Comparison of ENCODE assay signal across 24 cellular contexts in genomic region chr20:38810926-38811325, GRCh38. TPM values are rescaled to one million over a fixed set of nuclear protein-coding genes. Genes with fewer than 3 reads are reported as not detected.
A peak's percentile ranks its signal among the peaks of the same experiment; 100 is the strongest.
DNase-seq lines count a peak whose midpoint lies in the region; ATAC-seq, FAIRE-seq and TF ChIP-seq lines count a peak whose summit lies in the region.
"Had no signal": no experiment of that assay in that cellular context is flagged by ENCODE, and none has a peak within 500 bp of the region (broad histone marks: within the 10 kb centered on the region; RNA-seq: fewer than 3 reads in every experiment).

No MANE protein-coding gene starts in this region.

- peaks cover 9% of the 10 kb centered on the region for H3K36me3 Mint-ChIP-seq in natural killer cell treated with Interleukin-12 subunit alpha and Interleukin-12 subunit beta and Interleukin-15 and Interleukin-18, amount 100 ng/mL, for 72 hours
- H3K36me3 Mint-ChIP-seq in natural killer cell, result peaks cover 16% of the 10 kb centered on the region
- H3K36me3 Mint-ChIP-seq in stimulated activated naive B cell treated with anti-CD40 and anti-IgM and Interleukin-4, amounts not matched to agents 10 μg/mL and 1 μg/mL and 100 μg/mL, for 72 hours, result peaks cover 53 to 67% of the 10 kb centered on the region in 2 donors
- H3K36me3 Mint-ChIP-seq: WTC11 had no signal

- H3K9me3 ChIP-seq in OCI-LY3 (ENCODE audit: insufficient read depth, low read length) (no peaks in the 10 kb centered on the region), GM12878 (replicated peaks; ENCODE audit: control insufficient read depth, insufficient read depth, low read length) (no peaks in the 10 kb centered on the region)
- H3K9me3 ChIP-seq: Caco-2, transverse colon had no signal

- TF ChIP-seq RAD21 in GM12878 (IDR thresholded peaks at IDR 0.05; ENCODE audit: insufficient read depth, low read depth, low read length), result no peak

- no peaks in the 10 kb centered on the region for H3K9me3 Mint-ChIP-seq in natural killer cell treated with Interleukin-12 subunit alpha and Interleukin-12 subunit beta and Interleukin-15 and Interleukin-18, amount 100 ng/mL, for 72 hours
- H3K9me3 Mint-ChIP-seq in natural killer cell, result no peaks in the 10 kb centered on the region
- H3K9me3 Mint-ChIP-seq in stimulated activated naive B cell treated with anti-CD40 and anti-IgM and Interleukin-4, amounts not matched to agents 10 μg/mL and 1 μg/mL and 100 μg/mL, for 72 hours, result no peaks in the 10 kb centered on the region
- H3K9me3 Mint-ChIP-seq: T-helper 1 cell treated with Interleukin-12 subunit alpha and Interleukin-12 subunit beta and Interleukin-4 antibody, amounts not matched to agents 30 μg/mL and 1 μg/mL, for 36 hours; WTC11 had no signal

- RAD21 ChIA-PET in GM12878 (lab: Charles Lee; ENCODE audit: unreplicated experiment), result interaction anchor here (1.5 to 6.7 kb wide), 5 partner anchors 26 to 82 kb away, joined by 4 to 108 read pairs (median 8); no protein-coding TSS in a partner anchor

- CTCF ChIA-PET in GM12878 (lab: Yijun Ruan, JAX), result interaction anchor here (1.0 to 3.7 kb wide), 4 partner anchors 24 to 106 kb away, joined by 4 to 17 read pairs (median 9); no protein-coding TSS in a partner anchor

- no peak overlapping the region for H3K4me3 Mint-ChIP-seq in natural killer cell treated with Interleukin-12 subunit alpha and Interleukin-12 subunit beta and Interleukin-15 and Interleukin-18, amount 100 ng/mL, for 72 hours
- H3K4me3 Mint-ChIP-seq in natural killer cell, result no peak overlapping the region
- H3K4me3 Mint-ChIP-seq in stimulated activated naive B cell treated with anti-CD40 and anti-IgM and Interleukin-4, amounts not matched to agents 10 μg/mL and 1 μg/mL and 100 μg/mL, for 72 hours, result peak overlapping the region; percentile 8 to 10
- H3K4me3 Mint-ChIP-seq: T-helper 1 cell treated with Interleukin-12 subunit alpha and Interleukin-12 subunit beta and Interleukin-4 antibody, amounts not matched to agents 30 μg/mL and 1 μg/mL, for 36 hours; WTC11 had no signal

- SMC1A ChIA-PET in GM12878 (lab: Charles Lee; ENCODE audit: uncharacterized antibody, unreplicated experiment), result interaction anchor here (1.0 to 11.1 kb wide), 6 partner anchors 29 to 82 kb away, joined by 3 to 187 read pairs (median 62); no protein-coding TSS in a partner anchor

- H3K9ac ChIP-seq in OCI-LY3 (ENCODE audit: low read length) (no peak overlapping the region), GM12878 (ENCODE audit: control insufficient read depth, insufficient read depth, low read length) (peak overlapping the region; percentile 10; the same call in 1 of the 2 replicates)

- no peak for ATAC-seq in natural killer cell treated with Interleukin-12 subunit alpha and Interleukin-12 subunit beta and Interleukin-15 and Interleukin-18, amount 100 ng/mL, for 72 hours
- ATAC-seq in natural killer cell (no peak), GM12878 (no peak), GM19397 (IDR thresholded peaks at IDR 0.05; ENCODE audit: unreplicated experiment) (no peak)
- no peak for ATAC-seq in stimulated activated naive B cell treated with anti-CD40 and anti-IgM and Interleukin-4, amounts not matched to agents 10 μg/mL and 1 μg/mL and 100 μg/mL, for 72 hours (replicated peaks)
- ATAC-seq: left lobe of liver, WTC11 had no signal

- BruUV-seq in GM12878 (replicated peaks; lab: Mats Ljungman, UMichigan), result no TSS peak

- peaks cover 85% of the 10 kb centered on the region for H3K4me1 ChIP-seq in OCI-LY3 (ENCODE audit: low read length)
- peaks cover 56% of the 10 kb centered on the region for H3K4me1 ChIP-seq in GM12878 (ENCODE audit: control insufficient read depth, insufficient read depth, low read length)
- H3K4me1 ChIP-seq: Caco-2 had no signal

- DNase-seq in natural killer cell treated with Interleukin-12 subunit alpha and Interleukin-12 subunit beta and Interleukin-15 and Interleukin-18, amount 100 ng/mL, for 72 hours (ENCODE audit: low spot score), result no peak
- no peak for DNase-seq in natural killer cell
- DNase-seq in GM12878 (ENCODE audit: low read depth, low spot score), result no peak
- no peak for DNase-seq in stimulated activated naive B cell treated with anti-CD40 and anti-IgM and Interleukin-4, amounts not matched to agents 10 μg/mL and 1 μg/mL and 100 μg/mL, for 72 hours
- DNase-seq in SHP77 treated with DMSO at 0.1 percent for 48 hours (lab: John Stamatoyannopoulos, UW), result no peak
- DNase-seq in UCSD-AML1 (lab: John Stamatoyannopoulos, UW; ENCODE audit: unreplicated experiment), result no peak
- DNase-seq: activated naive CD4-positive, alpha-beta T cell; Caco-2; EL; Kasumi-1; NCI-H1092 treated with DMSO at 0.1 percent for 48 hours; NCI-H2081 treated with DMSO at 0.1 percent for 48 hours; NCI-H510A treated with DMSO at 0.1 percent for 48 hours; occipital lobe; SIG-M5; stimulated activated naive CD4-positive, alpha-beta T cell; transverse colon had no signal

- no peak for TF ChIP-seq POLR2A in GM12878 (IDR thresholded peaks at IDR 0.05; ENCODE audit: low read depth, low read length)

- H3K27ac ChIP-seq in OCI-LY3 (ENCODE audit: low read length) (peak overlapping the region; percentile 82), GM12878 (ENCODE audit: control insufficient read depth, insufficient read depth) (peak overlapping the region; percentile 84)

- intact Hi-C loops in natural killer cell (cut with micrococcal nuclease), result no loop called here
- intact Hi-C loops in GM12878 (cut with micrococcal nuclease; ENCODE audit: unreplicated experiment), result no loop called here

- TF ChIP-seq CTCF in natural killer cell (IDR thresholded peaks at IDR 0.05) (no peak), OCI-LY3 (IDR thresholded peaks at IDR 0.05; ENCODE audit: low read depth, low read length) (no peak), GM12878 (IDR thresholded peaks at IDR 0.05 in 2 of 3, conservative IDR thresholded peaks at IDR 0.05 in 1 of 3; ENCODE audit: control insufficient read depth in 2 of 3, extremely low read depth in 1 of 3, insufficient read depth in 1 of 3, low read depth in 3 of 3, low read length in 3 of 3) (no peak)

- TF ChIP-seq EP300 in GM12878 (IDR thresholded peaks at IDR 0.05; ENCODE audit: borderline replicate concordance in 1 of 2, control insufficient read depth in 1 of 2, low read depth in 2 of 2, low read length in 2 of 2), result no peak

- no peak overlapping the region for H2AFZ ChIP-seq in OCI-LY3 (ENCODE audit: low read depth, low read length)
- H2AFZ ChIP-seq in GM12878 (ENCODE audit: control insufficient read depth, low read depth, low read length), result no peak overlapping the region

- peak overlapping the region; percentile 90 for H3K27ac Mint-ChIP-seq in natural killer cell treated with Interleukin-12 subunit alpha and Interleukin-12 subunit beta and Interleukin-15 and Interleukin-18, amount 100 ng/mL, for 72 hours
- H3K27ac Mint-ChIP-seq in natural killer cell, result peak overlapping the region in 1 of 2 donors; percentile 83
- H3K27ac Mint-ChIP-seq in stimulated activated naive B cell treated with anti-CD40 and anti-IgM and Interleukin-4, amounts not matched to agents 10 μg/mL and 1 μg/mL and 100 μg/mL, for 72 hours, result peak overlapping the region; percentile 56
- H3K27ac Mint-ChIP-seq: T-helper 1 cell treated with Interleukin-12 subunit alpha and Interleukin-12 subunit beta and Interleukin-4 antibody, amounts not matched to agents 30 μg/mL and 1 μg/mL, for 36 hours; WTC11 had no signal

- H3K4me2 ChIP-seq in OCI-LY3 (ENCODE audit: low read length) (peak overlapping the region; percentile 92), GM12878 (ENCODE audit: control insufficient read depth, insufficient read depth) (peak overlapping the region; percentile 87)

- POLR2A ChIA-PET in GM12878 (lab: Charles Lee), result interaction anchor here (1.4 kb wide), 1 partner anchor 63 kb away, joined by 8 read pairs; no protein-coding TSS in a partner anchor

- no peaks in the 10 kb centered on the region for H3K27me3 Mint-ChIP-seq in natural killer cell treated with Interleukin-12 subunit alpha and Interleukin-12 subunit beta and Interleukin-15 and Interleukin-18, amount 100 ng/mL, for 72 hours
- no peaks in the 10 kb centered on the region for H3K27me3 Mint-ChIP-seq in natural killer cell (ENCODE audit: low read depth in 2 of 2)
- no peaks in the 10 kb centered on the region for H3K27me3 Mint-ChIP-seq in stimulated activated naive B cell treated with anti-CD40 and anti-IgM and Interleukin-4, amounts not matched to agents 10 μg/mL and 1 μg/mL and 100 μg/mL, for 72 hours

- peaks cover 93% of the 10 kb centered on the region for H4K20me1 ChIP-seq in OCI-LY3 (ENCODE audit: insufficient read depth, low read length)
- peaks cover 3% of the 10 kb centered on the region; the same call in 1 of the 2 replicates for H4K20me1 ChIP-seq in GM12878 (ENCODE audit: control insufficient read depth, insufficient read depth)

- H3K4me3 ChIP-seq in OCI-LY3 (ENCODE audit: low read length) (0 out of 2 replicates have a peak overlapping the region, but pooled peaks have one; percentile 4), GM12878 (peak overlapping the region; percentile 60)
- H3K4me3 ChIP-seq: transverse colon had no signal

- in situ Hi-C loops in GM12878 (cut with MboI), result no loop called here

- H3K36me3 ChIP-seq in OCI-LY3 (replicated peaks; ENCODE audit: low read depth, low read length) (peaks cover 84% of the 10 kb centered on the region), GM12878 (ENCODE audit: control insufficient read depth in 2 of 2, insufficient read depth in 2 of 2, low read length in 1 of 2) (peaks cover 0 to 4% of the 10 kb centered on the region in 2 experiments)
- H3K36me3 ChIP-seq: transverse colon had no signal

- no peaks in the 10 kb centered on the region for H3K27me3 ChIP-seq in OCI-LY3 (ENCODE audit: low read depth, low read length)
- no peaks in the 10 kb centered on the region for H3K27me3 ChIP-seq in GM12878 (replicated peaks in 1 of 2; ENCODE audit: control insufficient read depth in 2 of 2, insufficient read depth in 2 of 2, low read length in 1 of 2)

- H3K79me2 ChIP-seq in OCI-LY3 (ENCODE audit: low read length), result peaks cover 100% of the 10 kb centered on the region
- peaks cover 96% of the 10 kb centered on the region for H3K79me2 ChIP-seq in GM12878 (ENCODE audit: control insufficient read depth, insufficient read depth, low read length)

- 30% methylated on average over 4 of the region's 4 CpGs for whole genome bisulfite sequencing in GM12878 (ENCODE audit: insufficient coverage, insufficient replicate concordance, low lambda C conversion rate, missing lambda C conversion rate)

- peaks cover 64 to 65% of the 10 kb centered on the region in 2 donors for H3K4me1 Mint-ChIP-seq in natural killer cell treated with Interleukin-12 subunit alpha and Interleukin-12 subunit beta and Interleukin-15 and Interleukin-18, amount 100 ng/mL, for 72 hours (ENCODE audit: low read depth in 2 of 2)
- H3K4me1 Mint-ChIP-seq in natural killer cell, result peaks cover 83% of the 10 kb centered on the region in 2 donors
- peaks cover 64 to 91% of the 10 kb centered on the region in 2 donors for H3K4me1 Mint-ChIP-seq in stimulated activated naive B cell treated with anti-CD40 and anti-IgM and Interleukin-4, amounts not matched to agents 10 μg/mL and 1 μg/mL and 100 μg/mL, for 72 hours

- FAIRE-seq in GM12878 (lab: Jason Lieb, UNC), result no peak
- FAIRE-seq: H54 had no signal

RNA-seq across cellular contexts. Expression of gene PPP1R16B, which starts 5.4 kb away (rescaled TPM):
- total RNA-seq in natural killer cell treated with Interleukin-12 subunit alpha and Interleukin-12 subunit beta and Interleukin-15 and Interleukin-18, amount 100 ng/mL, for 72 hours, result 100 to 1,000 TPM in 1 of 2 donors, 10 to 100 TPM in 1; 74.6 to 119 TPM
- total RNA-seq in natural killer cell (10 to 100 TPM; 52.0 to 62.3 (median 53.7) TPM), GM12878 (2014; rRNA removed) (81.0 and 83.9 TPM in 2 replicates), GM12878 (2014; rRNA removed; fragmentation: Illumina TruSeq; extraction: Trizol) (63.2 and 66.5 TPM in 2 replicates), GM12878 (2021) (89.9 and 90.2 TPM in 2 replicates)
- total RNA-seq in GM12878 (2013; cell fraction: nucleolus; rRNA removed), result 41.2 and 47.8 TPM in 2 replicates
- polyA plus RNA-seq in GM12878 (2011; ENCODE audit: low read depth), result 42.7 TPM
- polyA plus RNA-seq in GM12878 (2011; rRNA removed) (48.4 and 66.8 TPM in 2 replicates), GM12878 (2014; fragmentation: Illumina TruSeq; extraction: Trizol) (54.4 and 64.6 TPM in 2 replicates), GM12878 (2014; fragmentation: Nextera tagmentation; extraction: Ambion mirVana) (10 to 100 TPM; 13.4 to 14.2 TPM), GM12878 (2014; rRNA removed) (61.4 and 61.5 TPM in 2 replicates), GM12878 (2016; fragmentation: Nextera tagmentation; extraction: Ambion mirVana) (10 to 100 TPM; 72.2 to 77.5 TPM)
- polyA plus RNA-seq in GM12878 (2011; cell fraction: cytosol; rRNA removed), result 71.6 and 82.8 TPM in 2 replicates
- 64.3 and 67.1 TPM in 2 replicates for polyA plus RNA-seq in GM12878 (2011; cell fraction: nucleus; rRNA removed)
- polyA plus RNA-seq in GM12878 (2012), result 56.6 and 60.9 TPM in 2 replicates
- 111 and 162 TPM in 2 replicates for polyA minus RNA-seq in GM12878 (2011; rRNA and poly(A)+ RNA removed)
- polyA minus RNA-seq in GM12878 (2011; cell fraction: cytosol; rRNA and poly(A)+ RNA removed), result 42.0 and 46.7 TPM in 2 replicates
- 13.7 and 24.2 TPM in 2 replicates for polyA minus RNA-seq in GM12878 (2011; cell fraction: nucleus; rRNA and poly(A)+ RNA removed)
- total RNA-seq: Caco-2 had no signal
- polyA plus RNA-seq: fibroblast of lung had no signal

Comparison
In these comparisons a context has a peak if more than half of its experiments do, and no peak if none do; other contexts are left out.
1. H3K4me3 Mint-ChIP-seq: peak in stimulated activated naive B cell treated with anti-CD40 and anti-IgM and Interleukin-4, amounts not matched to agents 10 μg/mL and 1 μg/mL and 100 μg/mL, for 72 hours (2 of 2); none in natural killer cell treated with Interleukin-12 subunit alpha and Interleukin-12 subunit beta and Interleukin-15 and Interleukin-18, amount 100 ng/mL, for 72 hours (single experiment) and natural killer cell (single experiment).